ENCODE assay signal across 8 cellular contexts in the genomic region with DNA sequence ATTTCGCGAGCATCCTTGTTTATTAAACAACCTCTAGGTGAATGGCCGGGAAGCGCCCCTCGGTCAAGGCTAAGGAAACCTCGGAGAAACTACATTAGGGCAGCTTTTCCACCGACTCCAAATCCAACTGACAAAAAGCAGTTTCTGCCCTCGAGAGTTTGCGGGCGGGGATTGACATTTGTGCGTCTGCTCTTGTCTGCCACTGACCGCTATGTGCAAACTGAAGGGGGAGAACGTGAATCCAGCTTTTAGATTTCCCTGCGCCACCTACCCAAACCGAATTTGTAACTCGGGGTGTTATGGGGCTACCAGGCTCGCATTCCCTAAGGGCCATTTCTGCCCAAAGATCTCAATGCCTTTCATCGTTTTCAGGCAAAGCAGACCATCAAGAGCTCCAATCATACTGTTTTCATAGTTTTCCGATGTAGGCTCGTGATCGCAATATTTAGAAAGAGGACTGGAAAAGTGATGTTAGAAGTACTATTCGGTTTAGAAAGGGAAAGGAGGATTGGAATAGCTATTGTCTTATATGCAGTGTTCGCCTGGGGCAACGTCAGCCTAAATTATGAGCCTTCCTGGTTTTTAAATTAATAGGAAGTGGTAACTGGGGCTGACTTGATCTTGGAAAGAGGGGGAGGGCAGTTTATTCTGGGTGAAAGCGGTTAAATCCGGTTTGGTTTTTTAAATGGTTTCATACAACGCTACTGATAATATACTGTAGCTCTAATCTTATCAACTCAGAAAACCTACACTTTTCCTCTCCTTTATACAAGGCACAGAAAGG. TPM values are rescaled to one million over a fixed set of nuclear protein-coding genes. Genes with fewer than 3 reads are reported as not detected.
A peak's percentile ranks its signal among the peaks of the same experiment; 100 is the strongest.
DNase-seq lines count a peak whose midpoint lies in the region; ATAC-seq and TF ChIP-seq lines count a peak whose summit lies in the region.

No MANE protein-coding gene starts in this region.

- ATAC-seq in natural killer cell treated with Interleukin-12 subunit alpha and Interleukin-12 subunit beta and Interleukin-15 and Interleukin-18, amount 100 ng/mL, for 72 hours = no peak

- H3K4me3 ChIP-seq in AG09309 (ENCODE audit: control insufficient read depth, low read depth, low read length) (peak overlapping the region; percentile 53), MG63 (peak overlapping the region; percentile 59), epithelial cell of proximal tubule (ENCODE audit: low read depth, low read length) (peak overlapping the region; percentile 70)

- TF ChIP-seq CTCF in AG09309 (IDR thresholded peaks at IDR 0.05; ENCODE audit: control insufficient read depth, insufficient read depth, low read depth, low read length, missing control alignments) = no peak
- TF ChIP-seq CTCF in epithelial cell of proximal tubule (conservative IDR thresholded peaks at IDR 0.05; ENCODE audit: low read depth, low read length) = no peak

- peaks cover 26 to 27% of the 10 kb centered on the region in 2 donors for H3K27me3 Mint-ChIP-seq in natural killer cell treated with Interleukin-12 subunit alpha and Interleukin-12 subunit beta and Interleukin-15 and Interleukin-18, amount 100 ng/mL, for 72 hours

- H3K4me1 Mint-ChIP-seq in natural killer cell treated with Interleukin-12 subunit alpha and Interleukin-12 subunit beta and Interleukin-15 and Interleukin-18, amount 100 ng/mL, for 72 hours (ENCODE audit: low read depth in 2 of 2) = peaks cover 20 to 31% of the 10 kb centered on the region in 2 donors

- H3K9me3 Mint-ChIP-seq in natural killer cell treated with Interleukin-12 subunit alpha and Interleukin-12 subunit beta and Interleukin-15 and Interleukin-18, amount 100 ng/mL, for 72 hours = peaks cover 3% of the 10 kb centered on the region

- H3K9me3 ChIP-seq in MG63 = no peaks in the 10 kb centered on the region

- H3K27me3 ChIP-seq in MG63 = no peaks in the 10 kb centered on the region

- H3K36me3 ChIP-seq in MG63 = peaks cover 8% of the 10 kb centered on the region

- DNase-seq in AG09309 (ENCODE audit: low read depth) (no peak), MG63 (peak; percentile 28), epithelial cell of proximal tubule (ENCODE audit: low read depth) (no peak), GM19240 (ENCODE audit: insufficient read length, low spot score) (no peak), UCSD-AML1 (lab: John Stamatoyannopoulos, UW; ENCODE audit: unreplicated experiment) (no peak), COLO668 (lab: John Stamatoyannopoulos, UW; ENCODE audit: unreplicated experiment) (no peak), DMS53 treated with DMSO at 0.1 percent for 48 hours (lab: John Stamatoyannopoulos, UW; ENCODE audit: unreplicated experiment) (no peak)
- no peak for DNase-seq in natural killer cell treated with Interleukin-12 subunit alpha and Interleukin-12 subunit beta and Interleukin-15 and Interleukin-18, amount 100 ng/mL, for 72 hours (ENCODE audit: low spot score)

- H3K27ac Mint-ChIP-seq in natural killer cell treated with Interleukin-12 subunit alpha and Interleukin-12 subunit beta and Interleukin-15 and Interleukin-18, amount 100 ng/mL, for 72 hours = peak overlapping the region in 1 of 2 donors; percentile 80

- H3K36me3 Mint-ChIP-seq in natural killer cell treated with Interleukin-12 subunit alpha and Interleukin-12 subunit beta and Interleukin-15 and Interleukin-18, amount 100 ng/mL, for 72 hours = peaks cover 11% of the 10 kb centered on the region

- peak overlapping the region; percentile 92 for H3K4me3 Mint-ChIP-seq in natural killer cell treated with Interleukin-12 subunit alpha and Interleukin-12 subunit beta and Interleukin-15 and Interleukin-18, amount 100 ng/mL, for 72 hours

RNA-seq across cellular contexts. Expression of gene BCAT1, which starts 45.4 kb away (rescaled TPM):
- total RNA-seq in MG63 (2014; rRNA removed; shearing (Covaris generic); ENCODE audit: low replicate concordance) = 49.6 and 61.5 TPM in 2 replicates
- 14.6 and 67.7 TPM in 2 replicates for total RNA-seq in epithelial cell of proximal tubule
- 10 to 100 TPM; 14.5 to 49.4 TPM for total RNA-seq in natural killer cell treated with Interleukin-12 subunit alpha and Interleukin-12 subunit beta and Interleukin-15 and Interleukin-18, amount 100 ng/mL, for 72 hours
